28 cellular contexts compared by ENCODE assay signal in genomic region chr1:60849401-60849800, GRCh38.
"Had no signal": no experiment of that assay in that cellular context is flagged by ENCODE, and none has a peak within 500 bp of the region (broad histone marks: within the 10 kb centered on the region; RNA-seq: fewer than 3 reads in every experiment).

No MANE protein-coding gene starts in this region.

- FAIRE-seq: astrocyte had no signal

- H3K27ac Mint-ChIP-seq: activated CD4-positive, alpha-beta T cell treated with anti-CD3 and anti-CD28 coated beads for 36 hours; activated CD4-positive, alpha-beta T cell treated with anti-CD3 and anti-CD28 coated beads, Interleukin-2, amount 10 ng/mL, durations not matched to agents 7 days and 5 days; activated CD8-positive, alpha-beta T cell treated with anti-CD3 and anti-CD28 coated beads, Interleukin-2, amount 10 ng/mL, durations not matched to agents 7 days and 5 days; activated naive CD4-positive, alpha-beta T cell treated with anti-CD3 and anti-CD28 coated beads, Interleukin-2, amount 50 U/mL, for 72 hours; activated T-cell treated with anti-CD3 and anti-CD28 coated beads, Interleukin-2, amount 50 U/mL, for 24 hours; activated T-helper 2 cell treated with anti-CD3 and anti-CD28 coated beads, Interferon-gamma antibody, Interleukin-2, Interleukin-4, amounts not matched to agents 10 μg/mL and 5 μg/mL and 100 μg/mL, durations not matched to agents 14 hours and 24 hours and 36 hours; T-helper 1 cell treated with Interleukin-12 subunit alpha and Interleukin-12 subunit beta and Interleukin-4 antibody, amounts not matched to agents 30 μg/mL and 1 μg/mL, for 36 hours; T-helper 2 cell treated with Interferon-gamma antibody and Interleukin-4, amounts not matched to agents 5 μg/mL and 100 μg/mL, for 36 hours had no signal

- H3K36me3 ChIP-seq: adrenal gland, breast epithelium, Peyer's patch, SJSA1 had no signal

- H3K4me3 ChIP-seq: adrenal gland, body of pancreas, breast epithelium, Peyer's patch, SJSA1 had no signal

- H3K9me3 ChIP-seq: adrenal gland, body of pancreas, SJSA1 had no signal

- H3K4me2 ChIP-seq: SK-N-SH had no signal

- DNase-seq: activated CD4-positive, alpha-beta T cell treated with anti-CD3 and anti-CD28 coated beads for 36 hours; activated CD4-positive, alpha-beta T cell treated with anti-CD3 and anti-CD28 coated beads, Interleukin-2, amount 10 ng/mL, durations not matched to agents 7 days and 5 days; activated CD4-positive, alpha-beta T cell treated with anti-CD3 and anti-CD28 coated beads, Interleukin-2, amount 50 U/mL, for 48 hours; activated CD8-positive, alpha-beta T cell treated with anti-CD3 and anti-CD28 coated beads, Interleukin-2, amount 10 ng/mL, durations not matched to agents 7 days and 5 days; activated gamma-delta T cell; activated naive CD4-positive, alpha-beta T cell treated with Interleukin-2 at 50 U/mL for 16 hours; activated T-cell treated with anti-CD3 and anti-CD28 coated beads, Interleukin-2, amount 50 U/mL, for 24 hours; adrenal gland; body of pancreas; NCI-H1048; NCI-H1436; NCI-H1694; NCI-H1930; NCI-H2081 treated with DMSO at 0.1 percent for 48 hours; NCI-H345; NCI-H524 treated with DMSO at 0.1 percent for 48 hours; PC-3; Peyer's patch; RPMI8226; SK-N-SH had no signal

- H3K27me3 ChIP-seq: adrenal gland, body of pancreas, breast epithelium, Peyer's patch, SJSA1 had no signal

- H3K4me1 Mint-ChIP-seq: activated CD4-positive, alpha-beta T cell treated with anti-CD3 and anti-CD28 coated beads for 36 hours; activated CD4-positive, alpha-beta T cell treated with anti-CD3 and anti-CD28 coated beads, Interleukin-2, amount 10 ng/mL, durations not matched to agents 7 days and 5 days had no signal

- H3K4me1 ChIP-seq: adrenal gland, body of pancreas, breast epithelium, Peyer's patch, SJSA1 had no signal

- H3K4me3 Mint-ChIP-seq: activated CD4-positive, alpha-beta T cell treated with anti-CD3 and anti-CD28 coated beads for 36 hours; activated CD4-positive, alpha-beta T cell treated with anti-CD3 and anti-CD28 coated beads, Interleukin-2, amount 10 ng/mL, durations not matched to agents 7 days and 5 days; activated CD8-positive, alpha-beta T cell treated with anti-CD3 and anti-CD28 coated beads, Interleukin-2, amount 10 ng/mL, durations not matched to agents 7 days and 5 days; activated T-cell treated with anti-CD3 and anti-CD28 coated beads, Interleukin-2, amount 50 U/mL, for 24 hours; T-helper 1 cell treated with Interleukin-12 subunit alpha and Interleukin-12 subunit beta and Interleukin-4 antibody, amounts not matched to agents 30 μg/mL and 1 μg/mL, for 36 hours; T-helper 2 cell treated with Interferon-gamma antibody and Interleukin-4, amounts not matched to agents 5 μg/mL and 100 μg/mL, for 36 hours had no signal

- H3K9ac ChIP-seq: SK-N-SH had no signal

- ATAC-seq: activated CD4-positive, alpha-beta T cell treated with anti-CD3 and anti-CD28 coated beads for 36 hours; activated CD4-positive, CD25-positive, alpha-beta regulatory T cell treated with anti-CD3 and anti-CD28 coated beads, Interleukin-2, amount 50 U/mL, for 24 hours; activated CD8-positive, alpha-beta T cell treated with anti-CD3 and anti-CD28 coated beads, Interleukin-2, amount 10 ng/mL, durations not matched to agents 7 days and 5 days; activated naive CD4-positive, alpha-beta T cell treated with anti-CD3 and anti-CD28 coated beads, Interleukin-2, amount 50 U/mL, for 72 hours; body of pancreas; PC-3 had no signal

- H3K27ac ChIP-seq: adrenal gland, body of pancreas, breast epithelium, Peyer's patch, SJSA1 had no signal

- H3K9me3 Mint-ChIP-seq: activated CD4-positive, alpha-beta T cell treated with anti-CD3 and anti-CD28 coated beads, Interleukin-2, amount 10 ng/mL, durations not matched to agents 7 days and 5 days; activated T-cell treated with anti-CD3 and anti-CD28 coated beads, Interleukin-2, amount 50 U/mL, for 24 hours; activated T-helper 2 cell treated with anti-CD3 and anti-CD28 coated beads, Interferon-gamma antibody, Interleukin-2, Interleukin-4, amounts not matched to agents 10 μg/mL and 5 μg/mL and 100 μg/mL, durations not matched to agents 14 hours and 24 hours and 36 hours; T-helper 1 cell treated with Interleukin-12 subunit alpha and Interleukin-12 subunit beta and Interleukin-4 antibody, amounts not matched to agents 30 μg/mL and 1 μg/mL, for 36 hours; T-helper 2 cell treated with Interferon-gamma antibody and Interleukin-4, amounts not matched to agents 5 μg/mL and 100 μg/mL, for 36 hours had no signal
